In genomic region chr18:22171839-22172582, GRCh38 we compare ENCODE assay signal across 11 cellular contexts. TPM values are rescaled to one million over a fixed set of nuclear protein-coding genes. Genes with fewer than 3 reads are reported as not detected.
DNase-seq lines count a peak whose midpoint lies in the region; ATAC-seq and TF ChIP-seq lines count a peak whose summit lies in the region.
"Had no signal": no experiment of that assay in that cellular context is flagged by ENCODE, and none has a peak within 500 bp of the region (broad histone marks: within the 10 kb centered on the region; RNA-seq: fewer than 3 reads in every experiment).

No MANE protein-coding gene starts in this region.

- H3K36me3 Mint-ChIP-seq in type B pancreatic cell, result peaks cover 30% of the 10 kb centered on the region

- 33 to 39% methylated on average over 40 to 81 of the region's 81 CpGs for WGBS in esophagus, 2 donors

- H3K27ac Mint-ChIP-seq in type B pancreatic cell, result peak overlapping the region; percentile 85

- no peak for TF ChIP-seq CTCF in type B pancreatic cell (conservative IDR thresholded peaks at IDR 0.05)

- H3K27me3 Mint-ChIP-seq in type B pancreatic cell, result peaks cover 80% of the 10 kb centered on the region

- H3K4me1 ChIP-seq in esophagus (ENCODE audit: control insufficient read depth in 2 of 2, insufficient read depth in 2 of 2, low read length in 1 of 2), result peaks cover 10 to 11% of the 10 kb centered on the region in 2 donors

- peak overlapping the region; percentile 71 to 76 for H3K4me3 ChIP-seq in esophagus (ENCODE audit: low read depth in 1 of 2, low read length in 2 of 2)

- DNase-seq in DMS 273 (lab: John Stamatoyannopoulos, UW; ENCODE audit: unreplicated experiment) (peak; percentile 35), DMS 273 treated with DMSO at 0.1 percent for 48 hours (lab: John Stamatoyannopoulos, UW) (no peak), mesenteric fat pad (ENCODE audit: low spot score) (peak; percentile 87), type B pancreatic cell (ENCODE audit: extremely low spot score, unreplicated experiment) (no peak)
- DNase-seq in stimulated activated naive CD8-positive, alpha-beta T cell treated with anti-CD3 and anti-CD28 coated beads, Interleukin-15, Interleukin-2, amounts not matched to agents 100 U/mL and 50 U/mL, for 24 hours, result no peak
- DNase-seq: activated CD4-positive, alpha-beta T cell treated with anti-CD3 and anti-CD28 coated beads for 4 hours; caudate nucleus had no signal

- H3K4me3 Mint-ChIP-seq in type B pancreatic cell, result peak overlapping the region; percentile 86

- peaks cover 0 to 12% of the 10 kb centered on the region in 2 donors for H3K27me3 ChIP-seq in esophagus (ENCODE audit: control insufficient read depth in 1 of 2, insufficient read depth in 2 of 2, low read length in 2 of 2)

- H3K9me3 ChIP-seq in esophagus (ENCODE audit: control insufficient read depth in 2 of 2, insufficient read depth in 1 of 2, low read depth in 1 of 2, low read length in 1 of 2), result no peaks in the 10 kb centered on the region

- no peaks in the 10 kb centered on the region for H3K36me3 ChIP-seq in esophagus (ENCODE audit: control insufficient read depth in 2 of 2, insufficient read depth in 2 of 2, low read length in 1 of 2)

- no peak overlapping the region for H3K27ac ChIP-seq in esophagus (ENCODE audit: low read depth in 2 of 2, low read length in 1 of 2)
- H3K27ac ChIP-seq: 22Rv1 had no signal

- H3K9me3 Mint-ChIP-seq in type B pancreatic cell, result no peaks in the 10 kb centered on the region

- H3K4me1 Mint-ChIP-seq in type B pancreatic cell (ENCODE audit: unreplicated experiment), result peaks cover 9% of the 10 kb centered on the region

- ATAC-seq in HG03565 (IDR thresholded peaks at IDR 0.05; ENCODE audit: unreplicated experiment) (no peak), GM21723 (IDR thresholded peaks at IDR 0.05; ENCODE audit: unreplicated experiment) (no peak)
- no peak for ATAC-seq in stimulated activated naive CD8-positive, alpha-beta T cell treated with anti-CD3 and anti-CD28 coated beads, Interleukin-15, Interleukin-2, amounts not matched to agents 100 U/mL and 50 U/mL, for 24 hours

RNA-seq across cellular contexts. Expression of gene GATA6, which starts 2.6 kb away (rescaled TPM):
- under 1 TPM; 0.35 to 0.41 TPM for polyA plus RNA-seq in esophagus
- total RNA-seq in mesenteric fat pad (26.6 TPM), type B pancreatic cell (ENCODE audit: low replicate concordance) (37.7 and 39.8 TPM in 2 replicates)

Comparison
In these comparisons a context has a peak if more than half of its experiments do, and no peak if none do; other contexts are left out.
1. DNase-seq: peak in DMS 273 (single experiment) and mesenteric fat pad (single experiment); none in DMS 273 treated with DMSO at 0.1 percent for 48 hours (single experiment), type B pancreatic cell (single experiment) and stimulated activated naive CD8-positive, alpha-beta T cell treated with anti-CD3 and anti-CD28 coated beads, Interleukin-15, Interleukin-2, amounts not matched to agents 100 U/mL and 50 U/mL, for 24 hours (single experiment).